Comparison of ENCODE assay signal across 22 cellular contexts in genomic region chr20:39983655-39984054, GRCh38.
"Had no signal": no experiment of that assay in that cellular context is flagged by ENCODE, and none has a peak within 500 bp of the region (broad histone marks: within the 10 kb centered on the region; RNA-seq: fewer than 3 reads in every experiment).

No MANE protein-coding gene starts in this region.

- H3K4me2 ChIP-seq: SK-N-SH had no signal

- H3K9me3 ChIP-seq: breast epithelium, SJCRH30, SK-N-SH had no signal

- H3K36me3 ChIP-seq: breast epithelium, SJCRH30 had no signal

- H3K27ac ChIP-seq: breast epithelium, SJCRH30 had no signal

- FAIRE-seq: K562 had no signal

- H3K4me3 ChIP-seq: breast epithelium, K562, SJCRH30 had no signal

- ATAC-seq: activated CD4-positive, CD25-positive, alpha-beta regulatory T cell treated with anti-CD3 and anti-CD28 coated beads, Interleukin-2, amount 50 U/mL, for 24 hours; activated CD8-positive, alpha-beta T cell treated with anti-CD3 and anti-CD28 coated beads, Interleukin-2, amount 10 ng/mL, durations not matched to agents 7 days and 5 days; K562 had no signal

- DNase-seq: activated CD4-positive, alpha-beta T cell treated with anti-CD3 and anti-CD28 coated beads for 48 hours; activated CD4-positive, alpha-beta T cell treated with anti-CD3 and anti-CD28 coated beads, Interleukin-2, amount 50 U/mL, for 4 hours; activated CD8-positive, alpha-beta memory T cell treated with anti-CD3 and anti-CD28 coated beads, Interleukin-2, amount 50 U/mL, for 48 hours; activated CD8-positive, alpha-beta T cell treated with anti-CD3 and anti-CD28 coated beads, Interleukin-2, amount 10 ng/mL, durations not matched to agents 7 days and 5 days; activated T-cell treated with anti-CD3 and anti-CD28 coated beads, Interleukin-2, amount 50 U/mL, for 1 hour; aorta; central memory CD4-positive, alpha-beta T cell; Karpas-422; MM.1S; NCI-H1105 treated with DMSO at 0.1 percent for 48 hours; NCI-H1436 treated with DMSO at 0.1 percent for 48 hours; NCI-H187 treated with DMSO at 0.1 percent for 48 hours; NCI-H2171; NCI-H226; NCI-H526; NCI-H82; SJCRH30; SK-N-SH; SW 1271 had no signal

- H3K9ac ChIP-seq: SK-N-SH had no signal

- H3K27me3 ChIP-seq: breast epithelium, SJCRH30 had no signal
